ENCODE assay signal across 19 cellular contexts in genomic region chr7:138649506-138649905, GRCh38. TPM values are rescaled to one million over a fixed set of nuclear protein-coding genes. Genes with fewer than 3 reads are reported as not detected.
DNase-seq lines count a peak whose midpoint lies in the region; ATAC-seq, FAIRE-seq and TF ChIP-seq lines count a peak whose summit lies in the region.
"Had no signal": no experiment of that assay in that cellular context is flagged by ENCODE, and none has a peak within 500 bp of the region (broad histone marks: within the 10 kb centered on the region; RNA-seq: fewer than 3 reads in every experiment).

No MANE protein-coding gene starts in this region.

- H4K20me1 ChIP-seq in PC-9 (ENCODE audit: insufficient read depth) (no peaks in the 10 kb centered on the region), K562 (replicated peaks; ENCODE audit: control insufficient read depth, insufficient read depth, low read length) (no peaks in the 10 kb centered on the region)
- H4K20me1 ChIP-seq: BLaER1 had no signal

- POLR2A ChIA-PET in PC-9 (lab: Charles Lee; ENCODE audit: unreplicated experiment) = no interaction called here
- POLR2A ChIA-PET in K562 (lab: Yijun Ruan, JAX) = no interaction called here

- no peaks in the 10 kb centered on the region; the same call in 1 of the 2 replicates for H3F3A ChIP-seq in PC-9 (ENCODE audit: insufficient read depth, low read depth)

- H3K9me3 ChIP-seq in PC-9 (ENCODE audit: insufficient read depth, low read depth) (0 out of 2 replicates have a peak, but pooled peaks cover 5% of the 10 kb centered on the region), K562 (replicated peaks; ENCODE audit: control insufficient read depth, insufficient read depth, low read depth, low read length) (no peaks in the 10 kb centered on the region)
- H3K9me3 ChIP-seq: Caco-2 had no signal

- no peak overlapping the region for H3K4me2 ChIP-seq in PC-9
- H3K4me2 ChIP-seq in K562 (ENCODE audit: insufficient read depth, low read length) = no peak overlapping the region
- H3K4me2 ChIP-seq: BLaER1 had no signal

- H3K4me1 ChIP-seq in PC-9 (replicated peaks; ENCODE audit: insufficient read depth) (peaks cover 9% of the 10 kb centered on the region; the same call in 1 of the 2 replicates), K562 (replicated peaks in 1 of 2; ENCODE audit: control insufficient read depth in 2 of 2, insufficient read depth in 2 of 2, low read length in 2 of 2) (no peaks in the 10 kb centered on the region)
- H3K4me1 ChIP-seq: BLaER1, Caco-2 had no signal

- DNase-seq in SIG-M5 treated with dmso at 0.1 percent for 504 hours (lab: John Stamatoyannopoulos, UW; ENCODE audit: unreplicated experiment) (peak; percentile 25), SIG-M5 (lab: John Stamatoyannopoulos, UW) (no peak), PC-9 (peak in 1 of 2 experiments; percentile 68), K562 (ENCODE audit: extremely low read depth in 1 of 4, low spot score in 3 of 4) (no peak), fibroblast of pulmonary artery (ENCODE audit: low read depth) (peak; percentile 9), NCI-H82 (lab: John Stamatoyannopoulos, UW) (no peak), HT-29 (ENCODE audit: low spot score) (no peak)
- no peak for DNase-seq in effector CD8-positive, alpha-beta T cell (lab: John Stamatoyannopoulos, UW)
- DNase-seq: 8988T; AML-193; Caco-2; CD8-positive, alpha-beta memory T cell; DND-41; GDM1 had no signal

- TF ChIP-seq CTCF in PC-9 (conservative IDR thresholded peaks at IDR 0.05) = no peak
- no peak for TF ChIP-seq CTCF in K562 (IDR thresholded peaks at IDR 0.05 in 2 of 3, conservative IDR thresholded peaks at IDR 0.05 in 1 of 3; ENCODE audit: insufficient read depth in 2 of 3, low read depth in 1 of 3, low read length in 3 of 3)
- TF ChIP-seq CTCF in fibroblast of pulmonary artery (IDR thresholded peaks at IDR 0.05; ENCODE audit: low read length, missing control alignments) = no peak

- WGBS in K562 (ENCODE audit: insufficient coverage, low coverage, missing lambda C conversion rate) = 1% methylated on average over 5 of the region's 5 CpGs

- no peak for TF ChIP-seq RAD21 in K562 (CRISPR knock-in tag; conservative IDR thresholded peaks at IDR 0.05 in 1 of 2, IDR thresholded peaks at IDR 0.05 in 1 of 2)

- no peaks in the 10 kb centered on the region for H3K79me2 ChIP-seq in PC-9 (ENCODE audit: low read depth)
- no peaks in the 10 kb centered on the region for H3K79me2 ChIP-seq in K562 (ENCODE audit: control insufficient read depth, insufficient read depth, low read length)

- no peak for TF ChIP-seq POLR2A in K562 (conservative IDR thresholded peaks at IDR 0.05)

- CTCF ChIA-PET in PC-9 (lab: Charles Lee) (no interaction called here), K562 (lab: Yijun Ruan, JAX; ENCODE audit: low intra/inter-chr PET ratio) (no interaction called here)

- no peak overlapping the region for H3K4me3 ChIP-seq in PC-9
- H3K4me3 ChIP-seq in K562 = no peak overlapping the region
- no peak overlapping the region for H3K4me3 ChIP-seq in fibroblast of pulmonary artery (replicated peaks; ENCODE audit: low read depth, low read length)
- H3K4me3 ChIP-seq: BLaER1 had no signal

- in situ Hi-C loops in K562 (cut with MboI) = no loop called here

- intact Hi-C loops in PC-9 (cut with micrococcal nuclease; ENCODE audit: unreplicated experiment) (no loop called here), K562 (cut with micrococcal nuclease) (loop anchor here (1.0 to 5.0 kb wide), 3 partner anchors 88 to 489 kb away; no protein-coding TSS in a partner anchor)

- no peaks in the 10 kb centered on the region for H3K36me3 ChIP-seq in PC-9 (ENCODE audit: low read depth)
- no peaks in the 10 kb centered on the region for H3K36me3 ChIP-seq in K562 (ENCODE audit: control insufficient read depth, insufficient read depth, low read length)
- H3K36me3 ChIP-seq: BLaER1 had no signal

- H3K9ac ChIP-seq in K562 (ENCODE audit: insufficient read depth in 1 of 2, low read depth in 2 of 2, low read length in 2 of 2) = no peak overlapping the region
- H3K9ac ChIP-seq: BLaER1 had no signal

- no peaks in the 10 kb centered on the region for H3K9me2 ChIP-seq in PC-9 (ENCODE audit: insufficient read depth)

- TF ChIP-seq EP300 in K562 (IDR thresholded peaks at IDR 0.05; ENCODE audit: low read length) = no peak

- H3K27ac ChIP-seq in PC-9 = no peak overlapping the region
- H3K27ac ChIP-seq in K562 (ENCODE audit: extremely low read depth, low read depth, low read length) = no peak overlapping the region
- H3K27ac ChIP-seq: BLaER1, HL-60 had no signal

- H3K27me3 ChIP-seq in PC-9 (ENCODE audit: insufficient read depth, low read depth) (no peaks in the 10 kb centered on the region), K562 (ENCODE audit: control insufficient read depth in 2 of 2, insufficient read depth in 2 of 2, low read length in 2 of 2) (peaks cover 12 to 32% of the 10 kb centered on the region in 2 experiments; a peak in 4 of 5 replicates)
- H3K27me3 ChIP-seq: BLaER1 had no signal

- BruUV-seq in PC-9 (replicated peaks; lab: Mats Ljungman, UMichigan) (no TSS peak), K562 (replicated peaks; lab: Mats Ljungman, UMichigan) (no TSS peak)

- H2AFZ ChIP-seq in PC-9 (0 out of 2 replicates have a peak overlapping the region, but pooled peaks have one; percentile 47), K562 (ENCODE audit: low read depth, low read length) (no peak overlapping the region)

- ATAC-seq in K562 = no peak
- ATAC-seq: HCT116 had no signal

- no peak for FAIRE-seq in K562 (lab: Jason Lieb, UNC)
- FAIRE-seq: GM12892, H54 had no signal

- H3K9me1 ChIP-seq in K562 (ENCODE audit: control insufficient read depth, insufficient read depth, low read length) = no peaks in the 10 kb centered on the region

TF ChIP-seq in K562, 482 proteins besides CTCF, POLR2A, EP300 and RAD21:
- TF ChIP-seq CEBPB (tag; IDR thresholded peaks at IDR 0.05) (peak; percentile 43), ZNF143 (CRISPR knock-in tag; IDR thresholded peaks at IDR 0.05) (no peak), TAF15 (IDR thresholded peaks at IDR 0.05; ENCODE audit: low read depth, low read length) (no peak)

RNA-seq across cellular contexts. Expression of gene SVOPL, which starts 51.7 kb away (rescaled TPM):
- total RNA-seq in PC-9 (2021) = 0.70 and 1.0 TPM in 2 replicates
- not detected in 2 replicates for total RNA-seq in K562 (2011; cell fraction: chromatin; rRNA removed; ENCODE audit: low replicate concordance)
- total RNA-seq in K562 (2011; cell fraction: nucleolus; rRNA removed) = not detected in 2 replicates
- total RNA-seq in K562 (2011; cell fraction: nucleoplasm; rRNA removed) = not detected in 2 replicates
- not detected in 2 replicates for total RNA-seq in K562 (2014; rRNA removed)
- total RNA-seq in K562 (2014; rRNA removed; fragmentation: Illumina TruSeq; extraction: Trizol) = not detected in 2 replicates
- not detected in 2 replicates for total RNA-seq in K562 (2015; rRNA removed; fragmentation: Illumina TruSeq; extraction: Trizol)
- not detected in 2 replicates for total RNA-seq in K562 (2021)
- polyA plus RNA-seq in K562 (2011; rRNA removed) = 0.20 TPM in 2 replicates
- 0.24 TPM in 1 of 2 replicates, not detected in the other for polyA plus RNA-seq in K562 (2011; cell fraction: cytosol; rRNA removed)
- 0.20 TPM in 1 of 2 replicates, not detected in the other for polyA plus RNA-seq in K562 (2011; cell fraction: nucleus; rRNA removed)
- 0.22 and 0.34 TPM in 2 replicates for polyA plus RNA-seq in K562 (2012)
- polyA plus RNA-seq in K562 (2014; fragmentation: Illumina TruSeq; extraction: Trizol) = not detected in 2 replicates
- polyA plus RNA-seq in K562 (2014; fragmentation: Nextera tagmentation; extraction: Ambion mirVana) = under 1 TPM; 0.13 to 0.42 TPM
- 0.36 TPM in 1 of 2 replicates, not detected in the other for polyA plus RNA-seq in K562 (2014; rRNA removed)
- not detected in 2 replicates for polyA minus RNA-seq in K562 (2011; rRNA and poly(A)+ RNA removed)
- polyA minus RNA-seq in K562 (2011; cell fraction: cytosol; rRNA and poly(A)+ RNA removed) = 0.91 and 1.6 TPM in 2 replicates
- 0.22 and 0.27 TPM in 2 replicates for polyA minus RNA-seq in K562 (2011; cell fraction: nucleus; rRNA and poly(A)+ RNA removed)
- not detected in 2 replicates for total RNA-seq in HT-29 (2014; rRNA removed; shearing (Covaris generic))
- total RNA-seq: CD8-positive, alpha-beta memory T cell had no signal
- polyA plus RNA-seq: CD8-positive, alpha-beta memory T cell had no signal

Comparison
In these comparisons a context has a peak if more than half of its experiments do, and no peak if none do; other contexts are left out.
1. DNase-seq: peak in SIG-M5 treated with dmso at 0.1 percent for 504 hours (single experiment) and fibroblast of pulmonary artery (single experiment); none in SIG-M5 (single experiment), K562 (0 of 4), NCI-H82 (single experiment), HT-29 (single experiment) and effector CD8-positive, alpha-beta T cell (single experiment).